ENCODE assay signal across 1 cellular context in the genomic region with DNA sequence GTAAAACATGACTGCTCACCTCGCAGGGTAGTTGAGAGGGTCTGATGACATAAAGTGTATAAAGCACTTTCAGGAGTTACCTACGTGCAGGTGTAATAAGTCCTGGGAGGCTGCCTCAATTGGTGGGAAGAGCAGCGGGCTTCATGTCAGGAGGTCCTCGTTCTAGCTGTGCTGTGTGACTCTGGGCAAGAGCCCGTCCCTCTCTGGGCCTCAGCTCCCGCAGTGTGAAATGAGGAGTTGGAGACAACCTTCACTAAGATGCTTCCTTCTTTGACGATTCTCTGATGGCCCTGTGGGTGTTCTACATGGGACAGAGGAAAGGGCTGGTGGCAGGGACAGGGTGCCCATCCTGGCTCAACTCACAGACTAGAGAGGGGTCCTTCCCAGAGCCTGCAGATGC.
TF ChIP-seq lines count a peak whose summit lies in the region.

No MANE protein-coding gene starts in this region.

TF ChIP-seq in H1, 55 proteins besides CTCF, POLR2A, EP300 and RAD21:
- TF ChIP-seq SRF (IDR thresholded peaks at IDR 0.05; ENCODE audit: low read depth, low read length) (no peak), RFX5 (IDR thresholded peaks at IDR 0.05; ENCODE audit: borderline replicate concordance, low read depth, low read length) (no peak), KDM1A (IDR thresholded peaks at IDR 0.05; ENCODE audit: borderline replicate concordance, low read length) (peak; percentile 87), CHD1 (IDR thresholded peaks at IDR 0.05; ENCODE audit: low read depth, low read length) (no peak), SUZ12 (IDR thresholded peaks at IDR 0.05; ENCODE audit: low read length) (no peak)
